8 cellular contexts compared by ENCODE assay signal in the genomic region with DNA sequence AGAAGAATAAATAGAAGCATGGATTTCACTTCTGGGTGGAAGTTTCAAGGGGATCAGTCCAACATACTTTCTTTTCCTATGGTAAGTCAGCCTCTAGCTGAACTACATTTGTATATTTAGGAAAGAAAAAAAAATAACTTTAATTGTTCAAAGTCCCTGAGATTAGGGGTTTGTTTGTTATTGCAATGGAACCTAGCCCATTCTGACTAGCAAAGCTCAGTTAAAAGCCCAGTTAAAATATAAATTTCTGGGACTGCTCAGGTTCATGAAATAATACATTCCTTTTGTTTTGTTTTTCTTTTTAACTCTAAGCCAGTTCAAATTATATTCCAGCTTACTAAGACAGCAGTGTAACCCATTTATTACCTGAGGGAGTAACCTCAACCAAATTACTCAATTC.
"Had no signal": no experiment of that assay in that cellular context is flagged by ENCODE, and none has a peak within 500 bp of the region (broad histone marks: within the 10 kb centered on the region; RNA-seq: fewer than 3 reads in every experiment).

No MANE protein-coding gene starts in this region.

- DNase-seq: GDM1, GF-D8 had no signal

- FAIRE-seq: G401.6, GM12878, GM12891, GM12892, GM18507, GM19239 had no signal

- ATAC-seq: GM12878 had no signal

- H3K4me3 ChIP-seq: GM12878 had no signal
